ENCODE assay signal across 23 cellular contexts in genomic region chr17:41617136-41617535, GRCh38. TPM values are rescaled to one million over a fixed set of nuclear protein-coding genes. Genes with fewer than 3 reads are reported as not detected.
"Had no signal": no experiment of that assay in that cellular context is flagged by ENCODE, and none has a peak within 500 bp of the region (broad histone marks: within the 10 kb centered on the region; RNA-seq: fewer than 3 reads in every experiment).

No MANE protein-coding gene starts in this region.

- H3K27ac ChIP-seq: cardiac muscle cell, hepatocyte, ovary, psoas muscle, right atrium auricular region, tibial artery, vagina had no signal

- H3K27ac Mint-ChIP-seq: activated naive CD8-positive, alpha-beta T cell treated with anti-CD3 and anti-CD28 coated beads, Interleukin-2, amount 10 ng/mL, durations not matched to agents 7 days and 5 days; natural killer cell; WTC11 had no signal

- H3K4me1 ChIP-seq: psoas muscle, right atrium auricular region had no signal

- H3K4me2 ChIP-seq: hepatocyte had no signal

- H3K9me3 ChIP-seq: ovary, psoas muscle, right atrium auricular region, tibial artery, vagina had no signal

- H3K9me3 Mint-ChIP-seq: activated naive CD8-positive, alpha-beta T cell treated with anti-CD3 and anti-CD28 coated beads, Interleukin-2, amount 10 ng/mL, durations not matched to agents 7 days and 5 days; natural killer cell; stimulated activated naive CD8-positive, alpha-beta T cell treated with anti-CD3 and anti-CD28 coated beads, Interleukin-15, amount 100 ng/mL, for 72 hours; WTC11 had no signal

- H3K4me1 Mint-ChIP-seq: activated naive CD8-positive, alpha-beta T cell treated with anti-CD3 and anti-CD28 coated beads, Interleukin-2, amount 10 ng/mL, durations not matched to agents 7 days and 5 days; natural killer cell; stimulated activated naive CD8-positive, alpha-beta T cell treated with anti-CD3 and anti-CD28 coated beads, Interleukin-15, amount 100 ng/mL, for 72 hours had no signal

- H3K4me3 ChIP-seq: cardiac muscle cell, hepatocyte, ovary, psoas muscle, right atrium auricular region, tibial artery, vagina had no signal

- H3K4me3 Mint-ChIP-seq: activated naive CD8-positive, alpha-beta T cell treated with anti-CD3 and anti-CD28 coated beads, Interleukin-2, amount 10 ng/mL, durations not matched to agents 7 days and 5 days; natural killer cell; stimulated activated naive CD8-positive, alpha-beta T cell treated with anti-CD3 and anti-CD28 coated beads, Interleukin-15, amount 100 ng/mL, for 72 hours; WTC11 had no signal

- H3K36me3 Mint-ChIP-seq: activated naive CD8-positive, alpha-beta T cell treated with anti-CD3 and anti-CD28 coated beads, Interleukin-2, amount 10 ng/mL, durations not matched to agents 7 days and 5 days; natural killer cell; WTC11 had no signal

- DNase-seq: activated naive CD4-positive, alpha-beta T cell treated with Interleukin-2 at 50 U/mL for 16 hours; activated naive CD8-positive, alpha-beta T cell treated with anti-CD3 and anti-CD28 coated beads, Interleukin-2, amount 10 ng/mL, durations not matched to agents 7 days and 5 days; activated T-cell treated with anti-CD3 and anti-CD28 coated beads, Interleukin-2, amount 50 U/mL, for 1 hour; amygdala; dermis blood vessel endothelial cell; effector CD8-positive, alpha-beta T cell; foreskin melanocyte; left ventricle myocardium superior; midbrain; natural killer cell; psoas muscle; stimulated activated CD4-positive, alpha-beta T cell treated with anti-CD3 and anti-CD28 coated beads, Interleukin-12 subunit alpha, Interleukin-12 subunit beta, amount 100 ng/mL, for 4 hours; stimulated activated CD4-positive, alpha-beta T cell treated with anti-CD3 and anti-CD28 coated beads, Interleukin-4, amount 100 ng/mL, for 4 hours; stimulated activated naive CD8-positive, alpha-beta T cell treated with anti-CD3 and anti-CD28 coated beads, Interleukin-15, amount 100 ng/mL, for 72 hours; T-helper 9 cell; tibial artery had no signal

- H3K36me3 ChIP-seq: cardiac muscle cell, ovary, right atrium auricular region, tibial artery, vagina had no signal

- ATAC-seq: left ventricle myocardium superior; natural killer cell; psoas muscle; stimulated activated naive CD8-positive, alpha-beta T cell treated with anti-CD3 and anti-CD28 coated beads, Interleukin-15, amount 100 ng/mL, for 72 hours; WTC11 had no signal

- H3K27me3 ChIP-seq: cardiac muscle cell, hepatocyte, ovary, right atrium auricular region, vagina had no signal

RNA-seq across cellular contexts. Expression of gene KRT16, which starts 4.6 kb away (rescaled TPM):
- total RNA-seq: activated naive CD8-positive, alpha-beta T cell treated with anti-CD3 and anti-CD28 coated beads, Interleukin-2, amount 10 ng/mL, durations not matched to agents 7 days and 5 days; cardiac muscle cell; left ventricle myocardium superior; natural killer cell; T-helper 1 cell treated with Interleukin-12 subunit alpha and Interleukin-12 subunit beta and Interleukin-4 antibody, amounts not matched to agents 30 ng/mL and 1 ng/mL, for 36 hours; WTC11 had no signal

RNA-seq across cellular contexts. Expression of gene KRT17, which starts 7.2 kb away (rescaled TPM):
- total RNA-seq: activated naive CD8-positive, alpha-beta T cell treated with anti-CD3 and anti-CD28 coated beads, Interleukin-2, amount 10 ng/mL, durations not matched to agents 7 days and 5 days; cardiac muscle cell; left ventricle myocardium superior; natural killer cell; psoas muscle; right atrium auricular region had no signal

RNA-seq across cellular contexts. Expression of gene KRT14, which starts 30.4 kb away (rescaled TPM):
- total RNA-seq: activated naive CD8-positive, alpha-beta T cell treated with anti-CD3 and anti-CD28 coated beads, Interleukin-2, amount 10 ng/mL, durations not matched to agents 7 days and 5 days; cardiac muscle cell; left ventricle myocardium superior; natural killer cell; T-helper 1 cell treated with Interleukin-12 subunit alpha and Interleukin-12 subunit beta and Interleukin-4 antibody, amounts not matched to agents 30 ng/mL and 1 ng/mL, for 36 hours; WTC11 had no signal

RNA-seq across cellular contexts. Expression of gene KRT9, which starts 45.3 kb away (rescaled TPM):
- total RNA-seq: activated naive CD8-positive, alpha-beta T cell treated with anti-CD3 and anti-CD28 coated beads, Interleukin-2, amount 10 ng/mL, durations not matched to agents 7 days and 5 days; cardiac muscle cell; dermis blood vessel endothelial cell; hepatocyte; left ventricle myocardium superior; natural killer cell; ovary; psoas muscle; right atrium auricular region; T-helper 1 cell treated with Interleukin-12 subunit alpha and Interleukin-12 subunit beta and Interleukin-4 antibody, amounts not matched to agents 30 ng/mL and 1 ng/mL, for 36 hours; vagina; WTC11 had no signal
